In the genomic region with DNA sequence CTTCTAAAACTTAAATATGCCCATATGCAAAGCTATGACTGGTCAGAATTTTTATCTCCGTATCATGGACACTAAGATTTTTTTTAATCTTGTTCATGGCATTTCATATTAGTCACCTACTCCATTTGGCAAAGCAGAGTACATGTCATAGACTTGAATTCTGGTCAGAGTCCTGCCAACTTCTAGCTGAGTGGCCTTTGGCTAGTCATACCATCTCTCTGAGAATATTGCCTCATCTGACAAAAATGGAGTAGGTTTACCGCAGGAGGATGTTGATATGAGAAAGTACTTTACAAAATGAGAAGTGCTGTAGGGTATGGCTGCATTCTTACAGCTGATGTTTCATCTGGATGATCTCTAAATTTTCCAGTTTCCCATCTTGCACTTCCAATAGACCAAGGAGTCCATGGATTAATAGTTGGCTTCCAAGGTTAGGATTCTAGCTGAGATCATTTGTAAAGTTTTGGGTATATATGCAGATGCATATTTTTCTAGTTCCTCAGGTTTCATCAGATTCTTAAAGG, we compare ENCODE assay signal across 13 cellular contexts.
DNase-seq lines count a peak whose midpoint lies in the region; ATAC-seq, FAIRE-seq and TF ChIP-seq lines count a peak whose summit lies in the region.
"Had no signal": no experiment of that assay in that cellular context is flagged by ENCODE, and none has a peak within 500 bp of the region (broad histone marks: within the 10 kb centered on the region; RNA-seq: fewer than 3 reads in every experiment).

No MANE protein-coding gene starts in this region.

- FAIRE-seq in A549 (lab: Jason Lieb, UNC) = no peak

- no peak overlapping the region for H3K27ac Mint-ChIP-seq in T-helper 17 cell
- H3K27ac Mint-ChIP-seq: memory B cell had no signal

- H3K4me3 Mint-ChIP-seq in T-helper 17 cell = no peak overlapping the region
- H3K4me3 Mint-ChIP-seq: memory B cell had no signal

- H3K27me3 ChIP-seq in hepatocyte = no peaks in the 10 kb centered on the region
- H3K27me3 ChIP-seq: BLaER1 treated with 17β-estradiol and CSF1 and Interleukin-3, amounts not matched to agents 10 nM and 100 nM had no signal

- H3K9me2 ChIP-seq in hepatocyte (replicated peaks; ENCODE audit: insufficient read depth) = no peaks in the 10 kb centered on the region

- DNase-seq in A549 (ENCODE audit: low read depth in 1 of 2, low spot score in 1 of 2) (peak; percentile 16 to 74), HPDE6-E6E7 (ENCODE audit: extremely low spot score) (peak; percentile 56), T-helper 17 cell (no peak), hepatocyte (ENCODE audit: low spot score) (no peak), NCI-H187 (lab: John Stamatoyannopoulos, UW) (no peak), DMS 273 treated with DMSO at 0.1 percent for 48 hours (lab: John Stamatoyannopoulos, UW) (no peak)
- DNase-seq in activated naive CD4-positive, alpha-beta T cell treated with anti-CD3 and anti-CD28 coated beads, Interleukin-2, amount 50 U/mL, for 16 hours = no peak
- no peak for DNase-seq in activated CD8-positive, alpha-beta memory T cell treated with anti-CD3 and anti-CD28 coated beads for 24 hours
- DNase-seq: stimulated activated naive CD4-positive, alpha-beta T cell; T-helper 9 cell had no signal

- TF ChIP-seq EP300 in A549 (IDR thresholded peaks at IDR 0.05) = no peak

- no peaks in the 10 kb centered on the region for H3K9me3 ChIP-seq in A549
- H3K9me3 ChIP-seq in T-helper 17 cell (ENCODE audit: control insufficient read depth, low read length, poor library complexity, severe bottlenecking) = no peaks in the 10 kb centered on the region
- no peaks in the 10 kb centered on the region for H3K9me3 ChIP-seq in hepatocyte (ENCODE audit: low read depth)

- H4K20me1 ChIP-seq in hepatocyte (ENCODE audit: insufficient read depth, poor library complexity, severe bottlenecking) = no peaks in the 10 kb centered on the region
- H4K20me1 ChIP-seq: BLaER1 treated with 17β-estradiol and CSF1 and Interleukin-3, amounts not matched to agents 10 nM and 100 nM had no signal

- H3K36me3 ChIP-seq in hepatocyte (replicated peaks; ENCODE audit: insufficient read depth, low read depth) = no peaks in the 10 kb centered on the region
- H3K36me3 ChIP-seq: BLaER1 treated with 17β-estradiol and CSF1 and Interleukin-3, amounts not matched to agents 10 nM and 100 nM had no signal

- TF ChIP-seq CTCF in A549 (IDR thresholded peaks at IDR 0.05) = no peak
- no peak for TF ChIP-seq CTCF in hepatocyte (IDR thresholded peaks at IDR 0.05; ENCODE audit: poor library complexity)

- POLR2A ChIA-PET in A549 (lab: Yijun Ruan, JAX) = interaction anchor here (0.8 kb wide), 1 partner anchor 11 kb away, joined by 3 read pairs; no protein-coding TSS in a partner anchor

- peaks cover 6% of the 10 kb centered on the region for H3K27me3 Mint-ChIP-seq in T-helper 17 cell

- H3K27ac ChIP-seq in A549 (peak overlapping the region; percentile 66 to 83), hepatocyte (peak overlapping the region; percentile 24)
- H3K27ac ChIP-seq: BLaER1 treated with 17β-estradiol and CSF1 and Interleukin-3, amounts not matched to agents 10 nM and 100 nM; skin epidermis had no signal

- 19% methylated on average over 2 of the region's 2 CpGs for WGBS in A549 (ENCODE audit: missing lambda C conversion rate)
- 95% methylated on average over 2 of the region's 2 CpGs for WGBS in hepatocyte (ENCODE audit: low lambda C conversion rate, missing lambda C conversion rate)

- H3K79me2 ChIP-seq in hepatocyte = no peaks in the 10 kb centered on the region

- TF ChIP-seq RAD21 in A549 (conservative IDR thresholded peaks at IDR 0.05 in 1 of 2, IDR thresholded peaks at IDR 0.05 in 1 of 2) = no peak; a peak in 1 of 5 replicates

- H2AFZ ChIP-seq in hepatocyte = no peak overlapping the region

- H3K36me3 Mint-ChIP-seq in T-helper 17 cell (ENCODE audit: low read depth) = peaks cover 4% of the 10 kb centered on the region
- H3K36me3 Mint-ChIP-seq: memory B cell had no signal

- H3K4me2 ChIP-seq in A549 (peak overlapping the region; percentile 50), hepatocyte (no peak overlapping the region)
- H3K4me2 ChIP-seq: BLaER1 treated with 17β-estradiol and CSF1 and Interleukin-3, amounts not matched to agents 10 nM and 100 nM had no signal

- peaks cover 3% of the 10 kb centered on the region for H3K4me1 Mint-ChIP-seq in T-helper 17 cell

- TF ChIP-seq POLR2A in A549 (IDR thresholded peaks at IDR 0.05; ENCODE audit: low read length) = no peak

- ATAC-seq in A549 (peak; percentile 85 to 88), T-helper 17 cell (peak; percentile 32)

- H3K4me1 ChIP-seq in A549 = peaks cover 56% of the 10 kb centered on the region
- H3K4me1 ChIP-seq in hepatocyte (ENCODE audit: insufficient read depth) = peaks cover 13% of the 10 kb centered on the region

- H3K4me3 ChIP-seq in A549 = no peak overlapping the region
- H3K4me3 ChIP-seq in hepatocyte = no peak overlapping the region
- H3K4me3 ChIP-seq: BLaER1 treated with 17β-estradiol and CSF1 and Interleukin-3, amounts not matched to agents 10 nM and 100 nM; skin epidermis had no signal

- CTCF ChIA-PET in A549 (lab: Yijun Ruan, JAX) = interaction anchor here (0.7 to 0.9 kb wide), 3 partner anchors 9 to 48 kb away, joined by 3 read pairs; no protein-coding TSS in a partner anchor

TF ChIP-seq in A549, 52 proteins besides CTCF, POLR2A, EP300 and RAD21:
- TF ChIP-seq CHD4 (IDR thresholded peaks at IDR 0.05; ENCODE audit: borderline replicate concordance) (no peak), SREBF2 (IDR thresholded peaks at IDR 0.05) (no peak), ZFP36 (IDR thresholded peaks at IDR 0.05; ENCODE audit: borderline replicate concordance, partially characterized antibody) (no peak), MAFK (IDR thresholded peaks at IDR 0.05; ENCODE audit: partially characterized antibody) (peak; percentile 37), KDM1A (IDR thresholded peaks at IDR 0.05; ENCODE audit: low read depth) (no peak), CEBPB (IDR thresholded peaks at IDR 0.05) (peak in 1 of 2 experiments; percentile 58; a peak in 2 of 4 replicates), KDM5A (IDR thresholded peaks at IDR 0.05) (no peak), FOSL2 (IDR thresholded peaks at IDR 0.05) (no peak), FOSL2 (CRISPR knock-in tag; IDR thresholded peaks at IDR 0.05) (peak; percentile 82), JUNB (IDR thresholded peaks at IDR 0.05) (peak; percentile 35; the same call in 1 of the 2 replicates), ZC3H11A (IDR thresholded peaks at IDR 0.05) (0 out of 2 replicates have a peak, but pooled peaks have one; percentile 2), MAZ (IDR thresholded peaks at IDR 0.05; ENCODE audit: borderline replicate concordance, low read depth, low read length) (no peak)
- TF ChIP-seq, protein P1, sequence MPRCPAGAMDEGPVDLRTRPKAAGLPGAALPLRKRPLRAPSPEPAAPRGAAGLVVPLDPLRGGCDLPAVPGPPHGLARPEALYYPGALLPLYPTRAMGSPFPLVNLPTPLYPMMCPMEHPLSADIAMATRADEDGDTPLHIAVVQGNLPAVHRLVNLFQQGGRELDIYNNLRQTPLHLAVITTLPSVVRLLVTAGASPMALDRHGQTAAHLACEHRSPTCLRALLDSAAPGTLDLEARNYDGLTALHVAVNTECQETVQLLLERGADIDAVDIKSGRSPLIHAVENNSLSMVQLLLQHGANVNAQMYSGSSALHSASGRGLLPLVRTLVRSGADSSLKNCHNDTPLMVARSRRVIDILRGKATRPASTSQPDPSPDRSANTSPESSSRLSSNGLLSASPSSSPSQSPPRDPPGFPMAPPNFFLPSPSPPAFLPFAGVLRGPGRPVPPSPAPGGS (IDR thresholded peaks at IDR 0.05) = no peak
TF ChIP-seq in A549: peak in this region for 5.

Comparison
In these comparisons a context has a peak if more than half of its experiments do, and no peak if none do; other contexts are left out.
1. DNase-seq: peak in A549 (2 of 2) and HPDE6-E6E7 (single experiment); none in T-helper 17 cell (0 of 3), hepatocyte (single experiment), activated naive CD4-positive, alpha-beta T cell treated with anti-CD3 and anti-CD28 coated beads, Interleukin-2, amount 50 U/mL, for 16 hours (single experiment), NCI-H187 (0 of 2), DMS 273 treated with DMSO at 0.1 percent for 48 hours (single experiment) and activated CD8-positive, alpha-beta memory T cell treated with anti-CD3 and anti-CD28 coated beads for 24 hours (single experiment).